In the genomic region with DNA sequence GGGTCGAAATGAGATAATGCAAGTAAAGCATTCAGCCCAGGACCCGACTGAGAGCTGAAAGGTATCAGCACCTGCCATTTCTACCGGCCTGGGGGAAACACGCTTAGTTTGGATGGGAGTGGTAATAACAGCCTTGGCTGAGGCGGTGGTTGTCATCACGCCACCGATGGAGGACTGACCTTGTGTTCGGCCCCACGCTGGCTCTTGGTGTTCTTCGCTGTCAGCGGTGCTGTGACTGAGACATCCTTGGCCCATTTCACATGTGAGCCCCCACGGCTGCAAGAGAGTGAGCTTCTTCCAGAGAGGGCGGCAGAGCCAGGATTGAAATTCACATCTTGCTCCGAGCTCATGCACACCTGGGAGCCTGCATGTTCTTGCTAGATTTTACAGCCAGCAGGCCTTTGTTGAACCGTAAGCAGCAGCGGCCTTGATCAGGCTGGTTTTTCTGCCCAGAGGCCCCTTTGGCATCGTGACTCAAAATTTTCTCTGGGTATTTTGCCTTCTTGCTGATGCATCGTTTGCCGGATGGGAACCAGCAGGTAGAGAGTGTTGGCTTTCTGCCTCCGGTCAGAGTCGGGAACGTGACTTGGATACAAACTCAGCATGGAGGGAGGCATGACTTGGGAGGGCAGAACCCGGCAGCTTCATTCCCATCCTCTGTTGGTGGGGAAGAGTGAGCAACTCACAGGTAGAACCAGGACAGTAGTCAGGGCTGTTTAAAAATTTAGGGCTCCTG, we compare ENCODE assay signal across 29 cellular contexts.
DNase-seq lines count a peak whose midpoint lies in the region; ATAC-seq and TF ChIP-seq lines count a peak whose summit lies in the region.
"Had no signal": no experiment of that assay in that cellular context is flagged by ENCODE, and none has a peak within 500 bp of the region (broad histone marks: within the 10 kb centered on the region; RNA-seq: fewer than 3 reads in every experiment).

No MANE protein-coding gene starts in this region.

- intact Hi-C loops in OCI-LY7 (cut with micrococcal nuclease; ENCODE audit: unreplicated experiment) = no loop called here

- no peaks in the 10 kb centered on the region for H3K36me3 ChIP-seq in OCI-LY7 (ENCODE audit: insufficient read depth, low read length)
- H3K36me3 ChIP-seq in neuronal stem cell (replicated peaks in 1 of 2; ENCODE audit: control insufficient read depth in 2 of 2, insufficient read depth in 2 of 2, low read length in 2 of 2) = no peaks in the 10 kb centered on the region
- H3K36me3 ChIP-seq: breast epithelium, esophagus muscularis mucosa, right atrium auricular region, upper lobe of right lung had no signal

- no peak overlapping the region for H3K4me3 Mint-ChIP-seq in osteocyte (ENCODE audit: unreplicated experiment)
- H3K4me3 Mint-ChIP-seq: activated CD4-positive, alpha-beta memory T cell treated with anti-CD3 and anti-CD28 coated beads, Interleukin-2, amount 10 ng/mL, durations not matched to agents 7 days and 5 days; naive thymus-derived CD8-positive, alpha-beta T cell; T-helper 17 cell had no signal

- H3K4me3 ChIP-seq in OCI-LY7 (ENCODE audit: low read depth, low read length, poor library complexity, severe bottlenecking) (no peak overlapping the region), neuronal stem cell (ENCODE audit: low read length in 2 of 2) (no peak overlapping the region)
- H3K4me3 ChIP-seq: breast epithelium, esophagus muscularis mucosa, right atrium auricular region, SK-N-MC, upper lobe of right lung had no signal

- H3K14ac ChIP-seq in neuronal stem cell (ENCODE audit: low read length) = no peak overlapping the region

- peak; percentile 20 for DNase-seq in ELF-1 (ENCODE audit: low read depth, low spot score)
- DNase-seq in OCI-LY7 (ENCODE audit: low spot score) = no peak
- no peak for DNase-seq in neuronal stem cell (ENCODE audit: low spot score)
- no peak for DNase-seq in NCI-H1048 (lab: John Stamatoyannopoulos, UW)
- no peak for DNase-seq in NCI-H345 (lab: John Stamatoyannopoulos, UW)
- no peak for DNase-seq in ureter (ENCODE audit: low spot score)
- no peak for DNase-seq in osteocyte (ENCODE audit: extremely low spot score, unreplicated experiment)
- DNase-seq: activated CD4-positive, alpha-beta memory T cell treated with anti-CD3 and anti-CD28 coated beads, Interleukin-2, amount 10 ng/mL, durations not matched to agents 7 days and 5 days; activated CD4-positive, alpha-beta T cell treated with anti-CD3 and anti-CD28 coated beads for 1 hour; Caco-2; DND-41; effector CD8-positive, alpha-beta T cell; hippocampal formation; left ventricle myocardium superior; midbrain; naive thymus-derived CD8-positive, alpha-beta T cell; NCI-H1436 treated with DMSO at 0.1 percent for 48 hours; RPMI8226; stimulated activated CD4-positive, alpha-beta T cell treated with anti-CD3 and anti-CD28 coated beads, Interleukin-2, amount 100 ng/mL, for 48 hours; T-helper 17 cell; upper lobe of right lung had no signal

- H3K27ac Mint-ChIP-seq in osteocyte (ENCODE audit: unreplicated experiment) = no peak overlapping the region
- H3K27ac Mint-ChIP-seq: activated CD4-positive, alpha-beta memory T cell treated with anti-CD3 and anti-CD28 coated beads, Interleukin-2, amount 10 ng/mL, durations not matched to agents 7 days and 5 days; activated T-helper 2 cell treated with anti-CD3 and anti-CD28 coated beads, Interferon-gamma antibody, Interleukin-2, Interleukin-4, amounts not matched to agents 10 μg/mL and 5 μg/mL and 100 μg/mL, durations not matched to agents 14 hours and 24 hours and 36 hours had no signal

- peak overlapping the region; percentile 8; the same call in 1 of the 2 replicates for H2AFZ ChIP-seq in OCI-LY7 (ENCODE audit: low read length)
- no peak overlapping the region for H2AFZ ChIP-seq in neuronal stem cell (ENCODE audit: low read length)

- H3K4me1 ChIP-seq in OCI-LY7 (ENCODE audit: insufficient read depth, low read length, poor library complexity, severe bottlenecking) (peaks cover 92% of the 10 kb centered on the region), neuronal stem cell (ENCODE audit: control insufficient read depth in 2 of 2, insufficient read depth in 1 of 2, low read depth in 1 of 2, low read length in 2 of 2) (peaks cover 2 to 17% of the 10 kb centered on the region in 2 donors)
- H3K4me1 ChIP-seq: breast epithelium, right atrium auricular region, upper lobe of right lung had no signal

- no CpG with 5 or more reads among the region's 23 CpGs for WGBS in neuronal stem cell (ENCODE audit: extremely low coverage in 2 of 2, insufficient read length in 2 of 2, insufficient replicate concordance in 1 of 2), 2 donors

- H2BK15ac ChIP-seq in neuronal stem cell (ENCODE audit: low read length) = no peak overlapping the region

- no peak overlapping the region for H3K23ac ChIP-seq in neuronal stem cell (ENCODE audit: low read depth, low read length, poor library complexity)

- peak; percentile 61 for ATAC-seq in esophagus mucosa
- ATAC-seq: activated naive CD4-positive, alpha-beta T cell treated with anti-CD3 and anti-CD28 coated beads, Interleukin-2, amount 50 U/mL, for 72 hours; left ventricle myocardium superior; naive thymus-derived CD8-positive, alpha-beta T cell; T-helper 17 cell; upper lobe of right lung had no signal

- H3K36me3 Mint-ChIP-seq in osteocyte (ENCODE audit: unreplicated experiment) = no peaks in the 10 kb centered on the region
- H3K36me3 Mint-ChIP-seq: activated naive CD4-positive, alpha-beta T cell treated with anti-CD3 and anti-CD28 coated beads, Interleukin-2, amount 50 U/mL, for 72 hours had no signal

- TF ChIP-seq CTCF in OCI-LY7 (conservative IDR thresholded peaks at IDR 0.05; ENCODE audit: low read length) (no peak), osteocyte (IDR thresholded peaks at IDR 0.05) (no peak)

- no peaks in the 10 kb centered on the region for H4K20me1 ChIP-seq in OCI-LY7 (ENCODE audit: insufficient read depth, low read length)

- H3K4me2 ChIP-seq in OCI-LY7 (ENCODE audit: low read length) = peak overlapping the region; percentile 80
- no peak overlapping the region for H3K4me2 ChIP-seq in neuronal stem cell (ENCODE audit: insufficient read depth, low read length, poor library complexity, severe bottlenecking)
- H3K4me2 ChIP-seq: KMS-11 had no signal

- no peaks in the 10 kb centered on the region for H3K9me3 ChIP-seq in OCI-LY7 (ENCODE audit: low read length)
- no peaks in the 10 kb centered on the region for H3K9me3 ChIP-seq in neuronal stem cell (replicated peaks in 1 of 2; ENCODE audit: control insufficient read depth in 2 of 2, insufficient read depth in 1 of 2, low read depth in 1 of 2, low read length in 2 of 2)
- H3K9me3 ChIP-seq: breast epithelium, Caco-2, esophagus muscularis mucosa, right atrium auricular region, upper lobe of right lung had no signal

- peak overlapping the region; percentile 21 for H3K18ac ChIP-seq in neuronal stem cell (ENCODE audit: low read length)

- POLR2A ChIA-PET in OCI-LY7 (lab: Charles Lee) = interaction anchor here (0.7 to 5.7 kb wide), 11 partner anchors 12 to 233 kb away, joined by 3 to 78 read pairs (median 4); no protein-coding TSS in a partner anchor

- no peak overlapping the region for H3K9ac ChIP-seq in neuronal stem cell (ENCODE audit: low read depth, low read length, poor library complexity)
- H3K9ac ChIP-seq: KMS-11 had no signal

- peaks cover 0 to 3% (median 0%) of the 10 kb centered on the region in 3 experiments for H3K27me3 ChIP-seq in neuronal stem cell (ENCODE audit: control insufficient read depth in 3 of 3, insufficient read depth in 3 of 3, low read depth in 1 of 3, low read length in 3 of 3)
- H3K27me3 ChIP-seq: breast epithelium, esophagus muscularis mucosa, right atrium auricular region, upper lobe of right lung had no signal

- H3K79me1 ChIP-seq in neuronal stem cell (ENCODE audit: low read depth, low read length) = no peaks in the 10 kb centered on the region

- no peaks in the 10 kb centered on the region for H3K9me2 ChIP-seq in OCI-LY7 (ENCODE audit: insufficient read depth, low read length)

- no peak overlapping the region for H3K4ac ChIP-seq in neuronal stem cell (ENCODE audit: low read length)

- no peak overlapping the region for H2BK5ac ChIP-seq in neuronal stem cell (ENCODE audit: low read length)

- H3K9me3 Mint-ChIP-seq in osteocyte (ENCODE audit: unreplicated experiment) = no peaks in the 10 kb centered on the region
- H3K9me3 Mint-ChIP-seq: activated naive CD4-positive, alpha-beta T cell treated with anti-CD3 and anti-CD28 coated beads, Interleukin-2, amount 50 U/mL, for 72 hours had no signal

- H3K27me3 Mint-ChIP-seq in osteocyte (ENCODE audit: unreplicated experiment) = no peaks in the 10 kb centered on the region
- H3K27me3 Mint-ChIP-seq: activated CD4-positive, alpha-beta memory T cell treated with anti-CD3 and anti-CD28 coated beads, Interleukin-2, amount 10 ng/mL, durations not matched to agents 7 days and 5 days; naive thymus-derived CD8-positive, alpha-beta T cell; T-helper 17 cell had no signal

- peaks cover 7% of the 10 kb centered on the region; the same call in 1 of the 2 replicates for H3K79me2 ChIP-seq in OCI-LY7 (ENCODE audit: insufficient read depth, low read depth, low read length)

- H3K27ac ChIP-seq in OCI-LY7 (ENCODE audit: low read depth, low read length, poor library complexity, severe bottlenecking) = peak overlapping the region; percentile 98
- H3K27ac ChIP-seq in neuronal stem cell (replicated peaks; ENCODE audit: low read length) = no peak overlapping the region
- H3K27ac ChIP-seq: breast epithelium, esophagus muscularis mucosa, KMS-11, right atrium auricular region, SK-N-MC, upper lobe of right lung had no signal

- H2BK12ac ChIP-seq in neuronal stem cell (ENCODE audit: low read length) = no peak overlapping the region

- H4K91ac ChIP-seq in neuronal stem cell (ENCODE audit: low read depth, low read length, poor library complexity) = no peak overlapping the region

- no peak overlapping the region for H4K8ac ChIP-seq in neuronal stem cell (ENCODE audit: low read depth, low read length)

- CTCF ChIA-PET in OCI-LY7 (lab: Charles Lee; ENCODE audit: unreplicated experiment) = interaction anchor here (0.5 to 1.1 kb wide), 3 partner anchors 12 to 50 kb away, joined by 4 to 5 read pairs (median 4); no protein-coding TSS in a partner anchor

- no peak overlapping the region for H2BK120ac ChIP-seq in neuronal stem cell (ENCODE audit: low read depth, low read length)

- no TSS peak for BruUV-seq in OCI-LY7 (replicated peaks; lab: Mats Ljungman, UMichigan)

- peaks cover 12% of the 10 kb centered on the region for H3K4me1 Mint-ChIP-seq in osteocyte (ENCODE audit: unreplicated experiment)
- H3K4me1 Mint-ChIP-seq: activated CD4-positive, alpha-beta memory T cell treated with anti-CD3 and anti-CD28 coated beads, Interleukin-2, amount 10 ng/mL, durations not matched to agents 7 days and 5 days had no signal

- H2AK5ac ChIP-seq in neuronal stem cell (ENCODE audit: low read depth, low read length) = peak overlapping the region; percentile 30
